ENCODE assay signal across 1 cellular context in genomic region chr13:96032717-96033116, GRCh38.
TF ChIP-seq lines count a peak whose summit lies in the region.

No MANE protein-coding gene starts in this region.

TF ChIP-seq in GM12878, 131 proteins besides CTCF, POLR2A, EP300 and RAD21 (continued from another document):
- TF ChIP-seq E4F1 (IDR thresholded peaks at IDR 0.05; ENCODE audit: borderline replicate concordance, partially characterized antibody) = no peak
- TF ChIP-seq SUPT20H (IDR thresholded peaks at IDR 0.05; ENCODE audit: borderline replicate concordance, control insufficient read depth, low read depth, low read length) = no peak
- no peak for TF ChIP-seq SUZ12 (IDR thresholded peaks at IDR 0.05; ENCODE audit: unreplicated experiment)
- TF ChIP-seq ZNF274 (IDR thresholded peaks at IDR 0.05; ENCODE audit: insufficient read depth, insufficient read length) = no peak
- TF ChIP-seq FOXM1 (IDR thresholded peaks at IDR 0.05; ENCODE audit: low read depth, low read length) = no peak
